In genomic region chr10:13160934-13161266, GRCh38 we compare ENCODE assay signal across 8 cellular contexts. TPM values are rescaled to one million over a fixed set of nuclear protein-coding genes. Genes with fewer than 3 reads are reported as not detected.
DNase-seq lines count a peak whose midpoint lies in the region; ATAC-seq and TF ChIP-seq lines count a peak whose summit lies in the region.

No MANE protein-coding gene starts in this region.

- no peaks in the 10 kb centered on the region for H3K27me3 ChIP-seq in neural cell (ENCODE audit: insufficient read depth, low read depth, low read length)

- H2AFZ ChIP-seq in neural cell (ENCODE audit: low read depth, low read length), result no peak overlapping the region

- no peaks in the 10 kb centered on the region for H4K20me1 ChIP-seq in neural cell (ENCODE audit: insufficient read depth)

- H3K4me3 ChIP-seq in GM12865 (ENCODE audit: low read depth, low read length), result peak overlapping the region; percentile 41
- peak overlapping the region; percentile 59 for H3K4me3 ChIP-seq in astrocyte of the cerebellum (ENCODE audit: low read depth, low read length)
- peak overlapping the region; percentile 72 for H3K4me3 ChIP-seq in neural cell (ENCODE audit: low read length)

- DNase-seq in GM12865 (ENCODE audit: low read depth) (no peak), astrocyte of the cerebellum (ENCODE audit: low read depth) (no peak), SKM-1 (lab: John Stamatoyannopoulos, UW; ENCODE audit: unreplicated experiment) (no peak), GDM1 (lab: John Stamatoyannopoulos, UW) (no peak), omental fat pad (ENCODE audit: low spot score) (no peak), GM13977 (ENCODE audit: low spot score) (no peak)

- TF ChIP-seq CTCF in GM12865 (IDR thresholded peaks at IDR 0.05; ENCODE audit: insufficient read depth, low read depth, low read length, missing control alignments) (no peak), astrocyte of the cerebellum (IDR thresholded peaks at IDR 0.05; ENCODE audit: low read depth, low read length, missing control alignments) (no peak), neural cell (IDR thresholded peaks at IDR 0.05; ENCODE audit: poor library complexity, severe bottlenecking) (no peak), omental fat pad (IDR thresholded peaks at IDR 0.05) (peak in 1 of 3 donors; percentile 1), GM13977 (IDR thresholded peaks at IDR 0.05; ENCODE audit: extremely low read depth, insufficient read depth, missing control alignments) (no peak)

- H3K36me3 ChIP-seq in neural cell (ENCODE audit: insufficient read depth, low read length), result no peaks in the 10 kb centered on the region

- no peak overlapping the region for H3K27ac ChIP-seq in neural cell (ENCODE audit: low read length)

- TF ChIP-seq RAD21 in neural cell (conservative IDR thresholded peaks at IDR 0.05), result no peak

- H3K9ac ChIP-seq in neural cell (ENCODE audit: low read length), result no peak overlapping the region

- TF ChIP-seq EP300 in neural cell (conservative IDR thresholded peaks at IDR 0.05; ENCODE audit: poor library complexity, severe bottlenecking), result no peak

- H3K9me3 ChIP-seq in neural cell (ENCODE audit: low read length), result no peaks in the 10 kb centered on the region

- peak; percentile 25 for ATAC-seq in HG02981 (IDR thresholded peaks at IDR 0.05; ENCODE audit: unreplicated experiment)
- no peak for ATAC-seq in omental fat pad (ENCODE audit: low FRiP score)

- H3K4me2 ChIP-seq in neural cell (ENCODE audit: low read length), result peak overlapping the region; percentile 68

- in situ Hi-C loops in astrocyte of the cerebellum (cut with HindIII; ENCODE audit: low sequenced_read_pairs) (no loop called here), GM13977 (cut with MboI; ENCODE audit: low pct_unique_long_range_greater_than_20kb, low sequenced_read_pairs, unreplicated experiment) (no loop called here)

- no peaks in the 10 kb centered on the region for H3F3A ChIP-seq in neural cell (ENCODE audit: insufficient read depth, low read length, poor library complexity, severe bottlenecking)

- H3K9me2 ChIP-seq in neural cell (ENCODE audit: insufficient read depth, low read length), result no peaks in the 10 kb centered on the region

- H3K79me2 ChIP-seq in neural cell (replicated peaks; ENCODE audit: insufficient read depth, low read length), result no peaks in the 10 kb centered on the region

TF ChIP-seq in neural cell, 6 proteins besides CTCF, POLR2A, EP300 and RAD21:
- no peak for TF ChIP-seq SMC3 (conservative IDR thresholded peaks at IDR 0.05; ENCODE audit: poor library complexity)
- no peak for TF ChIP-seq TAF1 (IDR thresholded peaks at IDR 0.05; ENCODE audit: low read depth)
- TF ChIP-seq REST (IDR thresholded peaks at IDR 0.05; ENCODE audit: borderline replicate concordance), result no peak
- TF ChIP-seq EZH2 (IDR thresholded peaks at IDR 0.05; ENCODE audit: borderline replicate concordance, insufficient read depth, low read length, poor library complexity, severe bottlenecking), result no peak
- no peak for TF ChIP-seq POLR2AphosphoS5 (IDR thresholded peaks at IDR 0.05)
- TF ChIP-seq MXI1 (conservative IDR thresholded peaks at IDR 0.05; ENCODE audit: poor library complexity, severe bottlenecking), result no peak

RNA-seq across cellular contexts. Expression of gene MCM10, which starts 0.5 kb away (rescaled TPM):
- polyA plus RNA-seq in neural cell, result 0.63 and 0.70 TPM in 2 replicates
- 0.73 and 1.0 TPM in 2 replicates for polyA minus RNA-seq in neural cell
- 1 to 10 TPM; 1.3 to 7.6 (median 2.8) TPM for total RNA-seq in omental fat pad
